8 cellular contexts compared by ENCODE assay signal in the genomic region with DNA sequence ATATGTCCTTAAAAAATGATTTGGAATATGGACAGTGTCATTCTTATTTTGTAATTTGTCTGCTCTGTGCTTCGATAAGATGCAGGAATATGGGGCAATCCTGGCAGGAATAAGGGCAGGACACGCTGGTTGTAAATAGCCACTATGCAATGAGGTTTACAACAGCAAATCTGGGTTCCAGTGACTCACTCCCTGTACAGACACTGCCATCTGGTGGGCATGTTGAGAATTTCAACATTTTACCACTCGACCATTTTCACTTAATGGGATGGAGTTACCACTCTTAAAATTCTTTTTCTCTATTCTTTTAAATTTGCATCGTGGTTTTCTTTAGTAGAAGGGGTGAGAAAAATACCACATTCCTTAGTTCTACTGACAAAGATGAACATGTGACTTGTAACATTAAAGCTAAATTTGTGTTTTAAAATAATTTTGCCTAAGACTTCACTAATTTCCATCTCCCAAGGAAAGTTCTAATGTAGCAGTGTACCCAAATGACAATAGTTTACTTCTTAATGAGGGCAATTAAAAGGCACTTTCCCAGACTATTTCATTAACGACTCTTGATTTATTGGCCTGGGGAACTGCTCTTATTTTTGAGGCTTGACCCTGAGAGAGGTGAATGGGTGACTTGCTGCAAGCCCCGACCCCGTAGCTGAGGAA.
DNase-seq lines count a peak whose midpoint lies in the region; ATAC-seq and TF ChIP-seq lines count a peak whose summit lies in the region.

No MANE protein-coding gene starts in this region.

- DNase-seq in DMS153 treated with DMSO at 0.1 percent for 48 hours (lab: John Stamatoyannopoulos, UW; ENCODE audit: unreplicated experiment) (peak; percentile 52), HuH-7 (ENCODE audit: low spot score) (peak; percentile 76), fibroblast of the conjunctiva (ENCODE audit: low read depth) (peak; percentile 63), osteocyte (ENCODE audit: extremely low spot score, unreplicated experiment) (no peak), UCSD-AML1 (lab: John Stamatoyannopoulos, UW; ENCODE audit: unreplicated experiment) (no peak)
- DNase-seq in activated T-cell treated with anti-CD3 and anti-CD28 coated beads, Interleukin-2, amount 50 U/mL, for 24 hours: peak; percentile 37

- peak; percentile 80 for ATAC-seq in GM21381 (IDR thresholded peaks at IDR 0.05; ENCODE audit: unreplicated experiment)

- H3K27ac Mint-ChIP-seq in activated T-cell treated with anti-CD3 and anti-CD28 coated beads, Interleukin-2, amount 50 U/mL, for 24 hours: no peak overlapping the region
- no peak overlapping the region for H3K27ac Mint-ChIP-seq in osteocyte (ENCODE audit: unreplicated experiment)

- H3K79me2 ChIP-seq in OCI-LY1 (ENCODE audit: insufficient read depth, low read length): no peaks in the 10 kb centered on the region

- no peak overlapping the region for H3K4me3 ChIP-seq in OCI-LY1 (ENCODE audit: low read depth, low read length, poor library complexity, severe bottlenecking)

- H3K4me1 ChIP-seq in OCI-LY1 (ENCODE audit: insufficient read depth, low read length, severe bottlenecking): no peaks in the 10 kb centered on the region

- peak; percentile 90 for TF ChIP-seq CTCF in OCI-LY1 (IDR thresholded peaks at IDR 0.05; ENCODE audit: low read length)
- TF ChIP-seq CTCF in osteocyte (IDR thresholded peaks at IDR 0.05): peak; percentile 89

- no peaks in the 10 kb centered on the region for H3K27me3 ChIP-seq in OCI-LY1 (ENCODE audit: insufficient read depth, low read length)

- H3K36me3 ChIP-seq in OCI-LY1 (ENCODE audit: insufficient read depth, low read length): no peaks in the 10 kb centered on the region

- H3K27me3 Mint-ChIP-seq in activated T-cell treated with anti-CD3 and anti-CD28 coated beads, Interleukin-2, amount 50 U/mL, for 24 hours: peaks cover 9% of the 10 kb centered on the region
- no peaks in the 10 kb centered on the region for H3K27me3 Mint-ChIP-seq in osteocyte (ENCODE audit: unreplicated experiment)

- H3K9me3 ChIP-seq in OCI-LY1 (ENCODE audit: low read length): no peaks in the 10 kb centered on the region

- H3K9me2 ChIP-seq in OCI-LY1 (ENCODE audit: low read depth, low read length): no peaks in the 10 kb centered on the region

- H3K36me3 Mint-ChIP-seq in activated T-cell treated with anti-CD3 and anti-CD28 coated beads, Interleukin-2, amount 50 U/mL, for 24 hours (ENCODE audit: low read depth): no peaks in the 10 kb centered on the region
- H3K36me3 Mint-ChIP-seq in osteocyte (ENCODE audit: unreplicated experiment): peaks cover 47% of the 10 kb centered on the region

- no peaks in the 10 kb centered on the region for H3F3A ChIP-seq in OCI-LY1 (ENCODE audit: insufficient read depth, low read length)

- no peaks in the 10 kb centered on the region for H3K9me3 Mint-ChIP-seq in activated T-cell treated with anti-CD3 and anti-CD28 coated beads, Interleukin-2, amount 50 U/mL, for 24 hours
- no peaks in the 10 kb centered on the region for H3K9me3 Mint-ChIP-seq in osteocyte (ENCODE audit: unreplicated experiment)

- no peaks in the 10 kb centered on the region for H3K4me1 Mint-ChIP-seq in activated T-cell treated with anti-CD3 and anti-CD28 coated beads, Interleukin-2, amount 50 U/mL, for 24 hours (ENCODE audit: low read depth)
- peaks cover 13% of the 10 kb centered on the region for H3K4me1 Mint-ChIP-seq in osteocyte (ENCODE audit: unreplicated experiment)

- H2AFZ ChIP-seq in OCI-LY1 (ENCODE audit: low read length): no peak overlapping the region

- H3K9ac ChIP-seq in OCI-LY1 (ENCODE audit: low read length): no peak overlapping the region

- no peaks in the 10 kb centered on the region for H4K20me1 ChIP-seq in OCI-LY1 (ENCODE audit: insufficient read depth, low read length)

- no peak overlapping the region for H3K27ac ChIP-seq in OCI-LY1 (ENCODE audit: low read depth, low read length, poor library complexity, severe bottlenecking)

- H3K4me2 ChIP-seq in OCI-LY1 (ENCODE audit: low read length): no peak overlapping the region

- no peak overlapping the region for H3K4me3 Mint-ChIP-seq in activated T-cell treated with anti-CD3 and anti-CD28 coated beads, Interleukin-2, amount 50 U/mL, for 24 hours
- H3K4me3 Mint-ChIP-seq in osteocyte (ENCODE audit: unreplicated experiment): no peak overlapping the region

Comparison
In these comparisons a context has a peak if more than half of its experiments do, and no peak if none do; other contexts are left out.
1. DNase-seq: peak in DMS153 treated with DMSO at 0.1 percent for 48 hours (single experiment), HuH-7 (single experiment), activated T-cell treated with anti-CD3 and anti-CD28 coated beads, Interleukin-2, amount 50 U/mL, for 24 hours (single experiment) and fibroblast of the conjunctiva (single experiment); none in osteocyte (single experiment) and UCSD-AML1 (single experiment).